1 cellular context compared by ENCODE assay signal in the genomic region with DNA sequence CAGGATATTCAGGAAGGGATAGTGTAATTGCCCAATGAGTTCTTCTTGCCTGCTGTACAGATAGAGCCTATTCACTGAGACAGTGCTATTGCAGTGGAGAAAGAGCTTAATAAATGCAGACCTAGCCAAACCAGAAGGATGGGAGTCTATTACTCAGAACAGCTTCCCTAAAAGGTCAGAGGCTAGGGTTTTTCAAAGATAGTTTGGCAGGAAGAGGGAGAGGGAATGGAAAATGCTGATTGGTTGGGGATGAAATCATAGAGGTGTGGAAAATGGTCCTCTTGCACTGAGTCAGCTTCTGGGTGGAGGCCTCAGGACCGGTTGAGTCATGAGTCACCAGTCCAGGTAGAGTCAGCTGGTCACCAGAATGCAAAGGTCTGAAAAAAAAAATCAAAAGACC.
TF ChIP-seq lines count a peak whose summit lies in the region.

No MANE protein-coding gene starts in this region.

TF ChIP-seq in SK-N-SH, 30 proteins besides CTCF, POLR2A, EP300 and RAD21 (continued from another document):
- TF ChIP-seq, protein P1, sequence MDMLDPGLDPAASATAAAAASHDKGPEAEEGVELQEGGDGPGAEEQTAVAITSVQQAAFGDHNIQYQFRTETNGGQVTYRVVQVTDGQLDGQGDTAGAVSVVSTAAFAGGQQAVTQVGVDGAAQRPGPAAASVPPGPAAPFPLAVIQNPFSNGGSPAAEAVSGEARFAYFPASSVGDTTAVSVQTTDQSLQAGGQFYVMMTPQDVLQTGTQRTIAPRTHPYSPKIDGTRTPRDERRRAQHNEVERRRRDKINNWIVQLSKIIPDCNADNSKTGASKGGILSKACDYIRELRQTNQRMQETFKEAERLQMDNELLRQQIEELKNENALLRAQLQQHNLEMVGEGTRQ (IDR thresholded peaks at IDR 0.05; ENCODE audit: borderline replicate concordance, low read depth, low read length) = no peak
- TF ChIP-seq ELF1 (IDR thresholded peaks at IDR 0.05) = no peak
